Comparison of ENCODE assay signal across 8 cellular contexts in the genomic region with DNA sequence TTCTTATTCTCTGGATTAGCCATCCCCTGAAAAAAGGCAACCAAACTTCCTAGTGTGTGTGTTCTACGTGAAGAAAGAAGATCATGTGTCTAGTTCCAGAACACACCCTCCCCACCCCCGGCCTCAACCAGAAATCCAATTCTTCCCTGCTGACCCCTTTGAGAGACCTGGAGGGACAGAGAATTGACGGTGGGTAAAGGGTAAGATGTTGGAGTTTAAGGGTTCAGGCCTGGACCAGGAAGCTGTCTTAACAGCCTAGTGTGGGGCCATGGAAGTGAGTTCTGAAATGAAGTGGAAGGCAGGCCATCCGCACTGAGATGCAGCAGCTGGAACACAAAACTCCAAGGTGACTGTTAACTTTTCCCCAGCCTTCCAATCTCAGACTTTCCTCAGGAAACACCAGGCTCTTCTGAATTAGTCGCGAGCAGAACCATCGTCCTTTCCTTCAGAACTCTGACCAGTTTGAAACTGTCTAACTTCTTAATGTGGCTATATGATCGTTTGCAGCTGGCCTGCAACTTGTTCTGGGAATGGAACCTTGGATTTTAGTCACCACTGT. TPM values are rescaled to one million over a fixed set of nuclear protein-coding genes. Genes with fewer than 3 reads are reported as not detected.
DNase-seq lines count a peak whose midpoint lies in the region; ATAC-seq, FAIRE-seq and TF ChIP-seq lines count a peak whose summit lies in the region.

No MANE protein-coding gene starts in this region.

- no peak overlapping the region for H3K23ac ChIP-seq in neuronal stem cell (ENCODE audit: low read depth, low read length, poor library complexity)

- FAIRE-seq in endothelial cell of umbilical vein (lab: Jason Lieb, UNC) = no peak

- H2BK120ac ChIP-seq in neuronal stem cell (ENCODE audit: low read depth, low read length) = no peak overlapping the region

- no peak overlapping the region for H3K4ac ChIP-seq in neuronal stem cell (ENCODE audit: low read length)

- POLR2A ChIA-PET in CD4-positive, alpha-beta memory T cell (lab: Charles Lee; ENCODE audit: partially characterized antibody) = interaction anchor here (1.0 to 2.3 kb wide), 7 partner anchors 9 to 1186 kb away, joined by 3 to 9 read pairs (median 6); partner anchors contain the start of genes ATIC, SMARCAL1 and XRCC5
- POLR2A ChIA-PET in Panc1 (lab: Charles Lee) = no interaction called here
- POLR2A ChIA-PET in endothelial cell of umbilical vein (lab: Charles Lee) = interaction anchor here (0.6 to 2.2 kb wide), 11 partner anchors 9 to 126 kb away, joined by 3 to 12 read pairs (median 4); partner anchors contain the start of genes MARCHF4 and SMARCAL1

- peaks cover 32% of the 10 kb centered on the region for H3K36me3 ChIP-seq in CD4-positive, alpha-beta memory T cell (ENCODE audit: insufficient read depth, low read length)
- H3K36me3 ChIP-seq in Panc1 (ENCODE audit: control insufficient read depth, insufficient read depth, low read length) (peaks cover 34% of the 10 kb centered on the region), endothelial cell of umbilical vein (ENCODE audit: control insufficient read depth in 2 of 2, extremely low read depth in 1 of 2, insufficient read depth in 2 of 2, low read length in 2 of 2) (peaks cover 21 to 23% of the 10 kb centered on the region in 2 experiments), neuronal stem cell (replicated peaks in 1 of 2; ENCODE audit: control insufficient read depth in 2 of 2, insufficient read depth in 2 of 2, low read length in 2 of 2) (peaks cover 14 to 38% of the 10 kb centered on the region in 2 donors)

- no peaks in the 10 kb centered on the region for H3K9me3 Mint-ChIP-seq in CD4-positive, alpha-beta memory T cell

- peak overlapping the region; percentile 88 for H3K27ac ChIP-seq in CD4-positive, alpha-beta memory T cell (ENCODE audit: low read depth, low read length)
- H3K27ac ChIP-seq in Panc1 (ENCODE audit: low read length) (peak overlapping the region; percentile 98), endothelial cell of umbilical vein (ENCODE audit: insufficient read depth, low read depth, low read length) (peak overlapping the region; percentile 33), neuronal stem cell (replicated peaks; ENCODE audit: low read length) (peak overlapping the region; percentile 18)

- intact Hi-C loops in CD4-positive, alpha-beta memory T cell (cut with micrococcal nuclease) = loop anchor here (1.0 to 5.0 kb wide), 2 partner anchors 86 to 386 kb away; partner anchors contain the start of gene SMARCAL1
- intact Hi-C loops in Panc1 (cut with micrococcal nuclease; ENCODE audit: unreplicated experiment) (no loop called here), endothelial cell of umbilical vein (cut with micrococcal nuclease) (loop anchor here (1.0 to 10.0 kb wide), 7 partner anchors 37 to 386 kb away; partner anchors contain the start of gene SMARCAL1)

- H4K91ac ChIP-seq in neuronal stem cell (ENCODE audit: low read depth, low read length, poor library complexity) = no peak overlapping the region

- dilution Hi-C loops in endothelial cell of umbilical vein (cut with MboI; ENCODE audit: extremely low pct_ligation_motif_present, low sequenced_read_pairs) = no loop called here

- peak overlapping the region; percentile 93 to 99 (median 97) for H3K27ac Mint-ChIP-seq in CD4-positive, alpha-beta memory T cell

- peaks cover 42% of the 10 kb centered on the region for H3K79me2 ChIP-seq in endothelial cell of umbilical vein (ENCODE audit: control insufficient read depth, insufficient read depth, low read length)

- H2BK5ac ChIP-seq in neuronal stem cell (ENCODE audit: low read length) = peak overlapping the region; percentile 75

- H3K4me2 ChIP-seq in endothelial cell of umbilical vein (ENCODE audit: insufficient read depth, low read length) (peak overlapping the region; percentile 78), neuronal stem cell (ENCODE audit: insufficient read depth, low read length, poor library complexity, severe bottlenecking) (peak overlapping the region; percentile 54)

- H3K4me3 Mint-ChIP-seq in CD4-positive, alpha-beta memory T cell = peak overlapping the region; percentile 94 to 100 (median 99)

- H3K18ac ChIP-seq in neuronal stem cell (ENCODE audit: low read length) = peak overlapping the region; percentile 7

- H2AFZ ChIP-seq in endothelial cell of umbilical vein (ENCODE audit: low read depth, low read length) (peak overlapping the region; percentile 74), neuronal stem cell (ENCODE audit: low read length) (peak overlapping the region; percentile 84)

- DNase-seq in CD4-positive, alpha-beta memory T cell = no peak
- no peak for DNase-seq in Panc1 (ENCODE audit: low read depth, low spot score)
- DNase-seq in endothelial cell of umbilical vein (ENCODE audit: low read depth, low spot score) = no peak
- no peak for DNase-seq in neuronal stem cell (ENCODE audit: low spot score)
- DNase-seq in NCI-H345 (lab: John Stamatoyannopoulos, UW) = no peak
- DNase-seq in NCI-H774 (lab: John Stamatoyannopoulos, UW) = no peak
- DNase-seq in CD1c-positive myeloid dendritic cell (ENCODE audit: extremely low spot score) = no peak

- no peaks in the 10 kb centered on the region for H3K9me1 ChIP-seq in endothelial cell of umbilical vein (replicated peaks; ENCODE audit: control insufficient read depth, extremely low read depth, insufficient read depth, low read length)

- no peak for ATAC-seq in Panc1
- ATAC-seq in HG03457 (IDR thresholded peaks at IDR 0.05; ENCODE audit: unreplicated experiment) = no peak

- H2BK12ac ChIP-seq in neuronal stem cell (ENCODE audit: low read length) = no peak overlapping the region

- CTCF ChIA-PET in CD4-positive, alpha-beta memory T cell (lab: Charles Lee; ENCODE audit: partially characterized antibody) = interaction anchor here (0.8 to 2.1 kb wide), 7 partner anchors 11 to 91 kb away, joined by 3 to 8 read pairs (median 4); no protein-coding TSS in a partner anchor
- CTCF ChIA-PET in Panc1 (lab: Charles Lee) = no interaction called here
- CTCF ChIA-PET in endothelial cell of umbilical vein (lab: Charles Lee) = interaction anchor here (1.0 to 1.7 kb wide), 3 partner anchors 20 to 170 kb away, joined by 3 to 9 read pairs (median 3); partner anchors contain the start of gene SMARCAL1

- H3K14ac ChIP-seq in neuronal stem cell (ENCODE audit: low read length) = no peak overlapping the region

- H3K9me3 ChIP-seq in CD4-positive, alpha-beta memory T cell (ENCODE audit: control insufficient read depth in 1 of 2, low read length in 2 of 2) = no peaks in the 10 kb centered on the region
- H3K9me3 ChIP-seq in Panc1 (ENCODE audit: control insufficient read depth, insufficient read depth, low read depth, low read length) (no peaks in the 10 kb centered on the region), endothelial cell of umbilical vein (replicated peaks; ENCODE audit: control insufficient read depth, insufficient read depth, low read length) (no peaks in the 10 kb centered on the region), neuronal stem cell (replicated peaks in 1 of 2; ENCODE audit: control insufficient read depth in 2 of 2, insufficient read depth in 1 of 2, low read depth in 1 of 2, low read length in 2 of 2) (no peaks in the 10 kb centered on the region)

- H3K36me3 Mint-ChIP-seq in CD4-positive, alpha-beta memory T cell = peaks cover 38 to 46% of the 10 kb centered on the region in 2 donors

- WGBS in neuronal stem cell (ENCODE audit: extremely low coverage in 2 of 2, insufficient read length in 2 of 2, insufficient replicate concordance in 1 of 2), 2 donors = no CpG with 5 or more reads among the region's 8 CpGs

- no peak overlapping the region for H2BK15ac ChIP-seq in neuronal stem cell (ENCODE audit: low read length)

- TF ChIP-seq CTCF in Panc1 (IDR thresholded peaks at IDR 0.05) (no peak), endothelial cell of umbilical vein (IDR thresholded peaks at IDR 0.05; ENCODE audit: extremely low read depth in 1 of 2, insufficient read depth in 1 of 2, low read depth in 1 of 2, low read length in 2 of 2) (no peak)

- TF ChIP-seq POLR2A in endothelial cell of umbilical vein (IDR thresholded peaks at IDR 0.05; ENCODE audit: low read depth, low read length) = no peak

- peaks cover 2% of the 10 kb centered on the region for H3K79me1 ChIP-seq in neuronal stem cell (ENCODE audit: low read depth, low read length)

- H3K27me3 Mint-ChIP-seq in CD4-positive, alpha-beta memory T cell = no peaks in the 10 kb centered on the region

- in situ Hi-C loops in Panc1 (cut with HindIII; ENCODE audit: low pct_unique_long_range_greater_than_20kb, low sequenced_read_pairs) = no loop called here

- H3K9ac ChIP-seq in endothelial cell of umbilical vein (replicated peaks; ENCODE audit: extremely low read depth, insufficient read depth, low read length) (peak overlapping the region; percentile 52), neuronal stem cell (ENCODE audit: low read depth, low read length, poor library complexity) (peak overlapping the region; percentile 32)

- peaks cover 43% of the 10 kb centered on the region for H3K4me1 ChIP-seq in CD4-positive, alpha-beta memory T cell (ENCODE audit: insufficient read depth, low read length)
- peaks cover 20% of the 10 kb centered on the region for H3K4me1 ChIP-seq in Panc1 (ENCODE audit: control insufficient read depth, insufficient read depth, low read length)
- peaks cover 50% of the 10 kb centered on the region for H3K4me1 ChIP-seq in endothelial cell of umbilical vein (ENCODE audit: control insufficient read depth, extremely low read depth, insufficient read depth, low read length)
- H3K4me1 ChIP-seq in neuronal stem cell (ENCODE audit: control insufficient read depth in 2 of 2, insufficient read depth in 1 of 2, low read depth in 1 of 2, low read length in 2 of 2) = peaks cover 13 to 14% of the 10 kb centered on the region in 2 donors

- no peak overlapping the region for H4K8ac ChIP-seq in neuronal stem cell (ENCODE audit: low read depth, low read length)

- no peak overlapping the region for H2AK5ac ChIP-seq in neuronal stem cell (ENCODE audit: low read depth, low read length)

- H3K4me3 ChIP-seq in CD4-positive, alpha-beta memory T cell (ENCODE audit: low read length in 2 of 2) = peak overlapping the region; percentile 88 to 98
- H3K4me3 ChIP-seq in Panc1 (ENCODE audit: low read depth in 2 of 2, low read length in 2 of 2) (peak overlapping the region; percentile 89 to 93), endothelial cell of umbilical vein (replicated peaks in 1 of 3; ENCODE audit: insufficient read depth in 1 of 3, low read depth in 1 of 3, low read length in 3 of 3) (peak overlapping the region; percentile 37 to 99 (median 85)), neuronal stem cell (ENCODE audit: low read length in 2 of 2) (peak overlapping the region; percentile 79 to 90)

- BruUV-seq in Panc1 (replicated peaks; lab: Mats Ljungman, UMichigan) = no TSS peak
- BruUV-seq in endothelial cell of umbilical vein (replicated peaks; lab: Mats Ljungman, UMichigan) = no TSS peak

- peaks cover 36 to 52% (median 41%) of the 10 kb centered on the region in 4 donors for H3K4me1 Mint-ChIP-seq in CD4-positive, alpha-beta memory T cell

- no peaks in the 10 kb centered on the region for H4K20me1 ChIP-seq in endothelial cell of umbilical vein (replicated peaks; ENCODE audit: control insufficient read depth, extremely low read depth, insufficient read depth, low read length)

- H3K27me3 ChIP-seq in CD4-positive, alpha-beta memory T cell (ENCODE audit: insufficient read depth, low read length) = no peaks in the 10 kb centered on the region
- H3K27me3 ChIP-seq in Panc1 (ENCODE audit: control insufficient read depth, insufficient read depth, low read length) (no peaks in the 10 kb centered on the region), endothelial cell of umbilical vein (ENCODE audit: control insufficient read depth in 2 of 2, insufficient read depth in 2 of 2, low read length in 2 of 2) (no peaks in the 10 kb centered on the region), neuronal stem cell (ENCODE audit: control insufficient read depth in 3 of 3, insufficient read depth in 3 of 3, low read depth in 1 of 3, low read length in 3 of 3) (no peaks in the 10 kb centered on the region)

RNA-seq across cellular contexts. Expression of gene RPL37A, which starts 0.8 kb away (rescaled TPM):
- 1,000 to 10,000 TPM; 3,034 to 3,213 TPM for total RNA-seq in CD4-positive, alpha-beta memory T cell
- polyA plus RNA-seq in CD4-positive, alpha-beta memory T cell = 1,000 to 10,000 TPM; 1,713 to 3,751 TPM
- total RNA-seq in Panc1 (2021; ENCODE audit: unreplicated experiment) (1,826 TPM), endothelial cell of umbilical vein (2,628 and 2,952 TPM in 2 replicates)
- 2,589 TPM for polyA plus RNA-seq in Panc1 (2012; ENCODE audit: insufficient read length)
- polyA plus RNA-seq in endothelial cell of umbilical vein = 1,143 and 1,889 TPM in 2 replicates
- polyA plus RNA-seq in endothelial cell of umbilical vein (2011; cell fraction: cytosol; rRNA removed) = 2,402 and 3,048 TPM in 2 replicates
- 806 and 883 TPM in 2 replicates for polyA plus RNA-seq in endothelial cell of umbilical vein (2011; cell fraction: nucleus; rRNA removed)
- polyA plus RNA-seq in endothelial cell of umbilical vein (2012) = 5,195 and 6,189 TPM in 2 replicates
- polyA minus RNA-seq in endothelial cell of umbilical vein = 605 and 868 TPM in 2 replicates
- 771 TPM for polyA minus RNA-seq in endothelial cell of umbilical vein (2011; cell fraction: cytosol; rRNA and poly(A)+ RNA removed)
- polyA minus RNA-seq in endothelial cell of umbilical vein (2011; cell fraction: nucleus; rRNA and poly(A)+ RNA removed) = 140 and 162 TPM in 2 replicates
- 12,339 TPM for polyA plus RNA-seq in neuronal stem cell (2013, experiment 1 of 2)
- polyA plus RNA-seq in neuronal stem cell (2013, experiment 2 of 2) = 11,893 TPM

Comparison
In these comparisons a context has a peak if more than half of its experiments do, and no peak if none do; other contexts are left out.
1. H3K27ac ChIP-seq: peak in every context shown above with its lines; median percentile 98 in Panc1; 88 in CD4-positive, alpha-beta memory T cell; 33 in endothelial cell of umbilical vein; 18 in neuronal stem cell.